Comparison of ENCODE assay signal across 1 cellular context in genomic region chr17:66191607-66192377, GRCh38.
TF ChIP-seq lines count a peak whose summit lies in the region.

Gene CEP112 (minus strand): TSS chr17:66192133.

TF ChIP-seq in HepG2, 621 proteins besides CTCF, POLR2A, EP300 and RAD21 (continued from another document and continues in another):
- TF ChIP-seq ZHX1 (CRISPR knock-in tag; IDR thresholded peaks at IDR 0.05; ENCODE audit: low read depth), result no peak
- no peak for TF ChIP-seq ZNF775 (CRISPR knock-in tag; IDR thresholded peaks at IDR 0.05; ENCODE audit: borderline replicate concordance)
- no peak; the same call in 1 of the 2 replicates for TF ChIP-seq ZNF746 (CRISPR knock-in tag; IDR thresholded peaks at IDR 0.05)
- TF ChIP-seq TBL1XR1 (IDR thresholded peaks at IDR 0.05; ENCODE audit: borderline replicate concordance, low read length, partially characterized antibody), result no peak
- TF ChIP-seq ZNF562 (CRISPR knock-in tag; IDR thresholded peaks at IDR 0.05; ENCODE audit: borderline replicate concordance), result no peak
- no peak for TF ChIP-seq ATF3 (CRISPR knock-in tag; IDR thresholded peaks at IDR 0.05)
- no peak for TF ChIP-seq MZF1 (CRISPR knock-in tag; IDR thresholded peaks at IDR 0.05; ENCODE audit: borderline replicate concordance)
- peak; percentile 96 for TF ChIP-seq ZFX (CRISPR knock-in tag; IDR thresholded peaks at IDR 0.05; ENCODE audit: low read depth)
- TF ChIP-seq ZNF687 (CRISPR knock-in tag; IDR thresholded peaks at IDR 0.05), result peak; percentile 90
- TF ChIP-seq ZNF160 (CRISPR knock-in tag; IDR thresholded peaks at IDR 0.05), result peak; percentile 55; the same call in 1 of the 2 replicates
- no peak for TF ChIP-seq NFATC3 (CRISPR knock-in tag; IDR thresholded peaks at IDR 0.05)
- TF ChIP-seq FOSL1 (CRISPR knock-in tag; IDR thresholded peaks at IDR 0.05; ENCODE audit: borderline replicate concordance), result no peak
- no peak for TF ChIP-seq ZSCAN9 (CRISPR knock-in tag; IDR thresholded peaks at IDR 0.05; ENCODE audit: borderline replicate concordance)
- TF ChIP-seq ZNF432 (CRISPR knock-in tag; IDR thresholded peaks at IDR 0.05; ENCODE audit: borderline replicate concordance), result no peak
- TF ChIP-seq HHEX (CRISPR knock-in tag; IDR thresholded peaks at IDR 0.05), result no peak
- TF ChIP-seq PBX2 (CRISPR knock-in tag; IDR thresholded peaks at IDR 0.05), result no peak
- TF ChIP-seq KLF12 (CRISPR knock-in tag; IDR thresholded peaks at IDR 0.05; ENCODE audit: borderline replicate concordance), result peak; percentile 93
- TF ChIP-seq FLYWCH1 (CRISPR knock-in tag; IDR thresholded peaks at IDR 0.05), result no peak
- 0 out of 2 replicates have a peak, but pooled peaks have one; percentile 43 for TF ChIP-seq ZNF572 (CRISPR knock-in tag; IDR thresholded peaks at IDR 0.05)
- TF ChIP-seq ZBTB7B (CRISPR knock-in tag; IDR thresholded peaks at IDR 0.05), result peak; percentile 91
- no peak for TF ChIP-seq SMAD1 (CRISPR knock-in tag; IDR thresholded peaks at IDR 0.05; ENCODE audit: borderline replicate concordance, low read depth)
- no peak for TF ChIP-seq SP2 (CRISPR knock-in tag; IDR thresholded peaks at IDR 0.05)
- peak; percentile 33; the same call in 1 of the 2 replicates for TF ChIP-seq PHF20 (CRISPR knock-in tag; IDR thresholded peaks at IDR 0.05)
- TF ChIP-seq ZNF792 (CRISPR knock-in tag; IDR thresholded peaks at IDR 0.05), result no peak
- no peak for TF ChIP-seq SYNCRIP (IDR thresholded peaks at IDR 0.05; ENCODE audit: insufficient read depth, low read depth, low read length)
- TF ChIP-seq THAP9 (CRISPR knock-in tag; IDR thresholded peaks at IDR 0.05; ENCODE audit: borderline replicate concordance), result no peak; the same call in 1 of the 2 replicates
- no peak for TF ChIP-seq ZNF710 (CRISPR knock-in tag; IDR thresholded peaks at IDR 0.05; ENCODE audit: borderline replicate concordance)
- no peak for TF ChIP-seq MIER2 (CRISPR knock-in tag; IDR thresholded peaks at IDR 0.05)
- no peak for TF ChIP-seq NPAS2 (CRISPR knock-in tag; IDR thresholded peaks at IDR 0.05; ENCODE audit: borderline replicate concordance)
- TF ChIP-seq HOMEZ (CRISPR knock-in tag; IDR thresholded peaks at IDR 0.05; ENCODE audit: low read depth), result 0 out of 2 replicates have a peak, but pooled peaks have one; percentile 15
- no peak for TF ChIP-seq ELF3 (CRISPR knock-in tag; IDR thresholded peaks at IDR 0.05)
- TF ChIP-seq STAT5B (CRISPR knock-in tag; IDR thresholded peaks at IDR 0.05), result no peak
- TF ChIP-seq ZNF558 (CRISPR knock-in tag; IDR thresholded peaks at IDR 0.05; ENCODE audit: borderline replicate concordance), result no peak; the same call in 1 of the 2 replicates
- TF ChIP-seq ZNF460 (CRISPR knock-in tag; IDR thresholded peaks at IDR 0.05; ENCODE audit: borderline replicate concordance), result no peak
- peak; percentile 70; the same call in 1 of the 2 replicates for TF ChIP-seq ZNF34 (CRISPR knock-in tag; IDR thresholded peaks at IDR 0.05; ENCODE audit: borderline replicate concordance)
- TF ChIP-seq KLF11 (CRISPR knock-in tag; IDR thresholded peaks at IDR 0.05), result no peak
- no peak; the same call in 1 of the 2 replicates for TF ChIP-seq ZNF776 (CRISPR knock-in tag; IDR thresholded peaks at IDR 0.05)
- TF ChIP-seq SOX13 (IDR thresholded peaks at IDR 0.05), result no peak
- peak in 1 of 2 experiments; percentile 23; a peak in 1 of 4 replicates for TF ChIP-seq SOX13 (CRISPR knock-in tag; conservative IDR thresholded peaks at IDR 0.05 in 1 of 2, IDR thresholded peaks at IDR 0.05 in 1 of 2)
- no peak for TF ChIP-seq ZNF747 (CRISPR knock-in tag; IDR thresholded peaks at IDR 0.05; ENCODE audit: borderline replicate concordance)
- TF ChIP-seq PAF1 (CRISPR knock-in tag; IDR thresholded peaks at IDR 0.05), result no peak
- no peak for TF ChIP-seq ZNF564 (CRISPR knock-in tag; IDR thresholded peaks at IDR 0.05)
- TF ChIP-seq IKZF1 (IDR thresholded peaks at IDR 0.05), result no peak
- TF ChIP-seq SMARCE1 (IDR thresholded peaks at IDR 0.05; ENCODE audit: borderline replicate concordance), result no peak
- TF ChIP-seq HNF1A (IDR thresholded peaks at IDR 0.05; ENCODE audit: low read depth), result no peak
- TF ChIP-seq HNF1A (CRISPR knock-in tag; IDR thresholded peaks at IDR 0.05; ENCODE audit: borderline replicate concordance), result no peak
